Comparison of ENCODE assay signal across 9 cellular contexts in the genomic region with DNA sequence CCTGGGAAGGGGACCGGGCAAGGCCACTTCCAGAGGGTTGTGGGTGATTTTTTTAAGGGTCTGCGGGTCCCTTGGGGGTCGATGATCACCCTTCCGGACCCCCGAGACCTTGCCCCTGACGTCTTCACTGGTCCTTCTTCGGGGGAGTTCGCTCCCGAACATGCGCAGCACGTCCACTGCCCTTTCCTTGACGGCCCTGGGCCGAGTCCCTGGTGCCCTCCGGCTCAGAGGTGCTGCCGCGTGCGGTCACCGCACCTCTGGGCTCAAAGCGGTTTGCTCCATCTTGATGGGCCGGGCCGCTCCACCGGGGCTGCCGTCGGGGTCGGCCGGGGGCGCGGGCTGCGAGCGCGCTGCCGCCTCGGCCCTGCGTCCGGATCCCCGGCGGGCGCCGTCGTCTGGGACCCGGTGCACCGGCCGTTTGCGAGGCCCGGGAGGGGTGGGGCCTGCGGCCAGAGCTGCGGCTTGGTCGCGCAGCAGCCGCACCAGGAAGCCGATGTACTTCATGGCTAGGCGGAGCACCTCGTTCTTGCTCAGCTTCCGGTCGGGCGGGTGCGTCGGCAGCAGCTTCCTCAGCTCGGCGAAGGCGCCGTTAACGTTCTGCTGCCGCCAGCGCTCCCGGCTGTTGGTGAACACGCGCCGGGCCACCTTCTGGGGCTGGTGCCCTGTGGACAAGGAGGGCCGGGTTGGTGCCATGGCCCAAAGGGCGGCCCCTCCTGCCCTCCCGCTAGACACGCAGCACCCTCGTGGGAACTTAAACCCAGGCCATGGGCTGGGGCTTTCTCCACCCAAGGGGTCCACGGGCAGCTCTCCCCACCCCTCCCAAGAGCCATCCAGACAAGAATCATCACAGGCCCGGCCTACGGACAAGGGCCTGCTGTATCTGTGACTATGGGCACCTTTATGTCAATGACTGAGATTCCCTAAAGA. TPM values are rescaled to one million over a fixed set of nuclear protein-coding genes. Genes with fewer than 3 reads are reported as not detected.
DNase-seq lines count a peak whose midpoint lies in the region; ATAC-seq and TF ChIP-seq lines count a peak whose summit lies in the region.
"Had no signal": no experiment of that assay in that cellular context is flagged by ENCODE, and none has a peak within 500 bp of the region (broad histone marks: within the 10 kb centered on the region; RNA-seq: fewer than 3 reads in every experiment).

No MANE protein-coding gene starts in this region.

- ATAC-seq in DND-41 (ENCODE audit: insufficient read depth, low read depth) (peak; percentile 85), HG03159 (IDR thresholded peaks at IDR 0.05; ENCODE audit: unreplicated experiment) (no peak)
- ATAC-seq in activated T-cell treated with anti-CD3 and anti-CD28 coated beads, Interleukin-2, amount 50 U/mL, for 4 hours: peak; percentile 53 to 62

- DNase-seq in DND-41 (peak; percentile 84), NCI-H510A (lab: John Stamatoyannopoulos, UW) (peak; percentile 54), head of caudate nucleus (peak in 24 of 42 donors; percentile 36 to 74 (median 56)), sigmoid colon (peak; percentile 91), NCI-H446 treated with DMSO at 0.1 percent for 48 hours (lab: John Stamatoyannopoulos, UW) (no peak), midbrain (lab: John Stamatoyannopoulos, UW) (no peak)
- DNase-seq in activated T-cell treated with anti-CD3 and anti-CD28 coated beads, Interleukin-2, amount 50 U/mL, for 4 hours: peak; percentile 72

- no peak for TF ChIP-seq POLR2A in sigmoid colon (IDR thresholded peaks at IDR 0.05)

- H2AFZ ChIP-seq in DND-41 (ENCODE audit: low read depth, low read length): peak overlapping the region; percentile 85

- H3K4me3 ChIP-seq in DND-41 (ENCODE audit: low read depth in 1 of 2, low read length in 2 of 2) (peak overlapping the region; percentile 16 to 59; a peak in 3 of 4 replicates), sigmoid colon (peak overlapping the region; percentile 22 to 50 (median 44))

- TF ChIP-seq EP300 in sigmoid colon (IDR thresholded peaks at IDR 0.05): no peak

- intact Hi-C loops in head of caudate nucleus (cut with DNase I): no loop called here
- intact Hi-C loops in sigmoid colon (cut with DNase I): no loop called here

- WGBS in sigmoid colon, 2 donors: 6 to 8% methylated on average over 77 of the region's 77 CpGs

- peak overlapping the region; percentile 69 for H3K4me3 Mint-ChIP-seq in activated T-cell treated with anti-CD3 and anti-CD28 coated beads, Interleukin-2, amount 50 U/mL, for 4 hours

- H3K36me3 Mint-ChIP-seq in activated T-cell treated with anti-CD3 and anti-CD28 coated beads, Interleukin-2, amount 50 U/mL, for 4 hours (ENCODE audit: insufficient read depth): no peaks in the 10 kb centered on the region

- peak overlapping the region; percentile 72 for H3K9ac ChIP-seq in DND-41 (ENCODE audit: low read depth, low read length)

- no peaks in the 10 kb centered on the region for H3K9me3 ChIP-seq in DND-41 (ENCODE audit: insufficient read depth, low read length, severe bottlenecking)
- no peaks in the 10 kb centered on the region for H3K9me3 ChIP-seq in sigmoid colon

- H3K4me1 Mint-ChIP-seq in activated T-cell treated with anti-CD3 and anti-CD28 coated beads, Interleukin-2, amount 50 U/mL, for 4 hours (ENCODE audit: low read depth): peaks cover 42% of the 10 kb centered on the region

- TF ChIP-seq CTCF in DND-41 (IDR thresholded peaks at IDR 0.05; ENCODE audit: borderline replicate concordance, extremely low read depth, low read length, poor library complexity, severe bottlenecking): no peak
- TF ChIP-seq CTCF in sigmoid colon (IDR thresholded peaks at IDR 0.05): no peak

- no peaks in the 10 kb centered on the region for H3K79me2 ChIP-seq in DND-41 (ENCODE audit: insufficient read depth, low read length)

- no peaks in the 10 kb centered on the region for H4K20me1 ChIP-seq in DND-41 (ENCODE audit: insufficient read depth, low read length)

- peak overlapping the region; percentile 76 for H3K4me2 ChIP-seq in DND-41 (ENCODE audit: insufficient read depth, low read length)

- H3K27me3 ChIP-seq in DND-41 (ENCODE audit: insufficient read depth, low read length, poor library complexity) (peaks cover 9% of the 10 kb centered on the region), sigmoid colon (no peaks in the 10 kb centered on the region)

- H3K27ac ChIP-seq in DND-41 (ENCODE audit: low read length): peak overlapping the region; percentile 90
- peak overlapping the region; percentile 85 to 95 (median 87) for H3K27ac ChIP-seq in sigmoid colon

- H3K36me3 ChIP-seq in DND-41 (ENCODE audit: insufficient read depth, low read length) (no peaks in the 10 kb centered on the region), sigmoid colon (peaks cover 0 to 15% (median 5%) of the 10 kb centered on the region in 4 donors)

- H3K27me3 Mint-ChIP-seq in activated T-cell treated with anti-CD3 and anti-CD28 coated beads, Interleukin-2, amount 50 U/mL, for 4 hours (ENCODE audit: low read depth): peaks cover 10% of the 10 kb centered on the region

- H3K4me1 ChIP-seq in DND-41 (ENCODE audit: insufficient read depth, low read length) (peaks cover 36% of the 10 kb centered on the region), sigmoid colon (peaks cover 0 to 84% (median 71%) of the 10 kb centered on the region in 4 donors)

- no peaks in the 10 kb centered on the region for H3K9me3 Mint-ChIP-seq in activated T-cell treated with anti-CD3 and anti-CD28 coated beads, Interleukin-2, amount 50 U/mL, for 4 hours

RNA-seq across cellular contexts. Expression of gene LYL1, which starts 3.3 kb away (rescaled TPM):
- total RNA-seq in activated T-cell treated with anti-CD3 and anti-CD28 coated beads, Interleukin-2, amount 50 U/mL, for 4 hours: 1 to 10 TPM; 1.9 to 3.0 (median 2.9) TPM
- total RNA-seq in sigmoid colon: 10 to 100 TPM; 13.0 to 17.8 (median 15.2) TPM
- 10 to 100 TPM in 1 of 3 donors, 1 to 10 TPM in 2; 3.0 to 18.4 (median 3.7) TPM for polyA plus RNA-seq in sigmoid colon
- total RNA-seq: myocyte had no signal

RNA-seq across cellular contexts. Expression of gene TRMT1, which starts 17.2 kb away (rescaled TPM):
- total RNA-seq in activated T-cell treated with anti-CD3 and anti-CD28 coated beads, Interleukin-2, amount 50 U/mL, for 4 hours: 100 to 1,000 TPM; 240 to 248 (median 246) TPM
- 10 to 100 TPM; 17.4 to 25.8 (median 21.9) TPM for total RNA-seq in sigmoid colon
- polyA plus RNA-seq in sigmoid colon: 10 to 100 TPM in 2 of 3 donors, 1 to 10 TPM in 1; 6.7 to 48.6 (median 10.2) TPM

RNA-seq across cellular contexts. Expression of gene NACC1, which starts 18.7 kb away (rescaled TPM):
- 100 to 1,000 TPM; 127 to 137 (median 134) TPM for total RNA-seq in activated T-cell treated with anti-CD3 and anti-CD28 coated beads, Interleukin-2, amount 50 U/mL, for 4 hours
- total RNA-seq in sigmoid colon: 10 to 100 TPM in 3 of 4 donors, 1 to 10 TPM in 1; 8.1 to 20.5 (median 17.3) TPM
- 10 to 100 TPM; 15.0 to 67.2 (median 26.4) TPM for polyA plus RNA-seq in sigmoid colon

RNA-seq across cellular contexts. Expression of gene STX10, which starts 50.8 kb away (rescaled TPM):
- 10 to 100 TPM; 64.5 to 66.0 (median 65.4) TPM for total RNA-seq in activated T-cell treated with anti-CD3 and anti-CD28 coated beads, Interleukin-2, amount 50 U/mL, for 4 hours
- 10 to 100 TPM; 65.3 to 87.0 (median 76.8) TPM for total RNA-seq in sigmoid colon
- polyA plus RNA-seq in sigmoid colon: 100 to 1,000 TPM in 1 of 3 donors, 10 to 100 TPM in 2; 63.1 to 127 (median 64.0) TPM

RNA-seq across cellular contexts. Expression of gene IER2, which starts 50.9 kb away (rescaled TPM):
- total RNA-seq in activated T-cell treated with anti-CD3 and anti-CD28 coated beads, Interleukin-2, amount 50 U/mL, for 4 hours: 100 to 1,000 TPM in 2 of 3 donors, 10 to 100 TPM in 1; 99.4 to 113 (median 110) TPM
- total RNA-seq in sigmoid colon: 100 to 1,000 TPM in 2 of 4 donors, 10 to 100 TPM in 2; 30.3 to 215 (median 85.6) TPM
- 100 to 1,000 TPM in 2 of 3 donors, 10 to 100 TPM in 1; 62.9 to 163 (median 138) TPM for polyA plus RNA-seq in sigmoid colon

Comparison
In these comparisons a context has a peak if more than half of its experiments do, and no peak if none do; other contexts are left out.
1. DNase-seq: peak in DND-41 (single experiment), NCI-H510A (single experiment), activated T-cell treated with anti-CD3 and anti-CD28 coated beads, Interleukin-2, amount 50 U/mL, for 4 hours (single experiment), head of caudate nucleus (24 of 42) and sigmoid colon (single experiment); none in NCI-H446 treated with DMSO at 0.1 percent for 48 hours (single experiment) and midbrain (single experiment).
2. RNA of gene TRMT1, which starts 17.2 kb away (total RNA-seq): 240 to 248 TPM in activated T-cell treated with anti-CD3 and anti-CD28 coated beads, Interleukin-2, amount 50 U/mL, for 4 hours; 17.4 to 25.8 TPM in sigmoid colon; every median in the first group is over 4 times any median in the second.
3. RNA of gene NACC1, which starts 18.7 kb away (total RNA-seq): 127 to 137 TPM in activated T-cell treated with anti-CD3 and anti-CD28 coated beads, Interleukin-2, amount 50 U/mL, for 4 hours; 8.1 to 20.5 TPM in sigmoid colon; every median in the first group is over 4 times any median in the second.